Comparison of ENCODE assay signal across 8 cellular contexts in the genomic region with DNA sequence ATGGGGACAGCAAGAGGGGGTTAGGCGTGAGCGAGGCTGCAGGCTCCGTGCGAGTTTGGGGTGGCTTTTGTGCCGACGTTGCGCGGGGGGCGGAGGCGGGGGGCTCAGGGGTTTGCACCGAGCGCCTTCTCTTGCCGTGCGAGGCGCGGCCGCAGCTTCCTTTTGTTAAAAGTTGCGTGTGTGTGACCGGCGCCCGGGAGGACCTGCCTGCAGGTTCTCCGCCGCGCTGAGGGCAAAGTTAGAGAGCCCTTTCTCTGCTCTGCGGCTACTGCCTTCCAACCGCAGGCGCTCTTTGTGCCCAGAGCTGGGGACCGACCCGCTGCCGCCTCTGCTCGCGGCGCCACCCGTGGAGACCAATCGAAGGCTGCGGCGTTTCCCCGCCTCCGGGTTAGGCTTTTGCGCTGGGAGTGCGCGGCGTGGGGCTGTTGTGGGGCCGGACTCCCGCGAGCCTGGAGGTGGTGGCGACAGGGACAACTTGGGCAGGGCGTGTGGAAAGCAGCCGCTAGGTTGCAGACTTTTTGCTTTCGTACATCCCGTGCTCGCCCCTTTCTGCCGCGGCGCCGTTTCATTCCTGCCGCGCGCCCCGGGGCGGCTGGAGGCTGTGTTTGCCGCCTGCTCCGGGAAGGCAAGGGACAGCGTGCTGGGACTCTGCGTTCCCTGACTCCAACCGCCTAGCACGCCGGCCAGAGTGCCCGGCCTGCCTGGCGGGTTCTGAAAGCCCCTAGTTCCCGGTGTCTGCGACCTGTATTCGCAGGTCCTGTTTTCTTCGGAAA. TPM values are rescaled to one million over a fixed set of nuclear protein-coding genes. Genes with fewer than 3 reads are reported as not detected.
A peak's percentile ranks its signal among the peaks of the same experiment; 100 is the strongest.
DNase-seq lines count a peak whose midpoint lies in the region; ATAC-seq, FAIRE-seq and TF ChIP-seq lines count a peak whose summit lies in the region.

No MANE protein-coding gene starts in this region.

- H4K20me1 ChIP-seq in mammary epithelial cell (ENCODE audit: insufficient read depth, low read length) (no peaks in the 10 kb centered on the region), keratinocyte (ENCODE audit: control insufficient read depth, extremely low read depth, insufficient read depth, low read length) (no peaks in the 10 kb centered on the region)

- BruUV-seq in mammary epithelial cell (replicated peaks; lab: Mats Ljungman, UMichigan): no TSS peak

- CTCF ChIA-PET in mammary epithelial cell (lab: Charles Lee; ENCODE audit: low non-redundant PET): no interaction called here

- H3K27ac ChIP-seq in HUES6 (ENCODE audit: low read depth, low read length): no peak overlapping the region
- H3K27ac ChIP-seq in mammary epithelial cell (ENCODE audit: insufficient read depth, low read depth, low read length): no peak overlapping the region
- no peak overlapping the region for H3K27ac ChIP-seq in keratinocyte (ENCODE audit: control insufficient read depth, insufficient read depth, low read length)
- H3K27ac ChIP-seq in skeletal muscle tissue (ENCODE audit: low read depth, low read length): no peak overlapping the region

- peak overlapping the region; percentile 96 for H3K4me2 ChIP-seq in mammary epithelial cell (ENCODE audit: insufficient read depth, low read depth, low read length)
- H3K4me2 ChIP-seq in keratinocyte (ENCODE audit: control insufficient read depth, extremely low read depth, insufficient read depth, low read depth, low read length): peak overlapping the region; percentile 95

- dilution Hi-C loops in mammary epithelial cell (cut with HindIII; ENCODE audit: low sequenced_read_pairs) (no loop called here), keratinocyte (cut with MboI; ENCODE audit: extremely low pct_ligation_motif_present, low sequenced_read_pairs) (no loop called here)

- H3K36me3 ChIP-seq in HUES6 (ENCODE audit: control insufficient read depth, insufficient read depth, low read length): no peaks in the 10 kb centered on the region
- H3K36me3 ChIP-seq in mammary epithelial cell (ENCODE audit: insufficient read depth, low read length): no peaks in the 10 kb centered on the region
- no peaks in the 10 kb centered on the region for H3K36me3 ChIP-seq in keratinocyte (ENCODE audit: control insufficient read depth in 2 of 2, extremely low read depth in 1 of 2, insufficient read depth in 2 of 2, low read length in 2 of 2)
- H3K36me3 ChIP-seq in skeletal muscle tissue (ENCODE audit: control insufficient read depth in 3 of 3, insufficient read depth in 3 of 3, low read length in 3 of 3): no peaks in the 10 kb centered on the region

- 2% methylated on average over 32 of the region's 74 CpGs for WGBS in mammary epithelial cell (ENCODE audit: low coverage, missing lambda C conversion rate)

- ATAC-seq in GM21717 (IDR thresholded peaks at IDR 0.05; ENCODE audit: unreplicated experiment): no peak

- H3K79me2 ChIP-seq in mammary epithelial cell (ENCODE audit: insufficient read depth, low read length) (no peaks in the 10 kb centered on the region), keratinocyte (ENCODE audit: control insufficient read depth, insufficient read depth, low read length) (no peaks in the 10 kb centered on the region)

- H3K9me1 ChIP-seq in keratinocyte (ENCODE audit: control insufficient read depth, extremely low read depth, insufficient read depth, low read length): no peaks in the 10 kb centered on the region

- H3K27me3 ChIP-seq in HUES6 (ENCODE audit: control insufficient read depth, insufficient read depth, low read length) (peaks cover 74% of the 10 kb centered on the region), mammary epithelial cell (ENCODE audit: insufficient read depth, low read length) (peaks cover 27% of the 10 kb centered on the region), keratinocyte (ENCODE audit: control insufficient read depth, extremely low read depth, insufficient read depth, low read length) (peaks cover 40% of the 10 kb centered on the region), skeletal muscle tissue (ENCODE audit: control insufficient read depth in 3 of 3, insufficient read depth in 3 of 3, low read length in 3 of 3) (peaks cover 12 to 47% (median 40%) of the 10 kb centered on the region in 3 donors)

- intact Hi-C loops in mammary epithelial cell (cut with micrococcal nuclease): no loop called here

- H3K4me3 ChIP-seq in GM12875 (ENCODE audit: low read depth, low read length) (peak overlapping the region; percentile 13), HUES6 (ENCODE audit: low read depth, low read length) (peak overlapping the region; percentile 79), mammary epithelial cell (replicated peaks in 1 of 3; ENCODE audit: insufficient read depth in 1 of 3, low read depth in 2 of 3, low read length in 3 of 3) (peak overlapping the region; percentile 33 to 47 (median 43)), keratinocyte (ENCODE audit: control insufficient read depth in 2 of 3, extremely low read depth in 1 of 3, insufficient read depth in 2 of 3, low read depth in 1 of 3, low read length in 3 of 3) (peak overlapping the region; percentile 38 to 68 (median 65)), skeletal muscle tissue (ENCODE audit: low read length in 3 of 3) (peak overlapping the region; percentile 64 to 69 (median 67))

- in situ Hi-C loops in mammary epithelial cell (cut with MboI; ENCODE audit: low sequenced_read_pairs in 2 of 2): no loop called here

- H2AFZ ChIP-seq in mammary epithelial cell (ENCODE audit: low read depth, low read length) (peak overlapping the region; percentile 73), keratinocyte (ENCODE audit: control insufficient read depth, low read length) (peak overlapping the region; percentile 63)

- DNase-seq in A172 (ENCODE audit: low spot score) (peak; percentile 38), SKM-1 treated with dmso at 0.1 percent for 144 hours (lab: John Stamatoyannopoulos, UW; ENCODE audit: unreplicated experiment) (peak; percentile 56), mammary epithelial cell (peak; percentile 21), keratinocyte (ENCODE audit: low read depth, low spot score) (no peak)

- TF ChIP-seq CTCF in GM12875 (IDR thresholded peaks at IDR 0.05; ENCODE audit: borderline replicate concordance, insufficient read depth, low read depth, low read length) (0 out of 2 replicates have a peak, but pooled peaks have one; percentile 14), mammary epithelial cell (conservative IDR thresholded peaks at IDR 0.05 in 1 of 2, IDR thresholded peaks at IDR 0.05 in 1 of 2; ENCODE audit: extremely low read depth in 1 of 2, insufficient read depth in 1 of 2, low read depth in 1 of 2, low read length in 2 of 2) (peak in 1 of 2 donors; percentile 21), keratinocyte (optimal IDR thresholded peaks at IDR 0.05 in 1 of 3, IDR thresholded peaks at IDR 0.05 in 1 of 3, conservative IDR thresholded peaks at IDR 0.05 in 1 of 3; ENCODE audit: extremely low read depth in 1 of 3, insufficient read depth in 2 of 3, low read length in 3 of 3) (peak in 2 of 3 experiments; percentile 18 to 28)

- H3K4me1 ChIP-seq in HUES6 (ENCODE audit: control insufficient read depth, insufficient read depth, low read length): peaks cover 19% of the 10 kb centered on the region
- H3K4me1 ChIP-seq in mammary epithelial cell (ENCODE audit: insufficient read depth, low read length): peaks cover 43% of the 10 kb centered on the region
- H3K4me1 ChIP-seq in keratinocyte (ENCODE audit: control insufficient read depth, extremely low read depth, insufficient read depth, low read length): peaks cover 37% of the 10 kb centered on the region
- H3K4me1 ChIP-seq in skeletal muscle tissue (ENCODE audit: control insufficient read depth in 3 of 3, insufficient read depth in 3 of 3, low read length in 3 of 3): peaks cover 20 to 27% (median 22%) of the 10 kb centered on the region in 3 donors

- no peak for FAIRE-seq in keratinocyte (lab: Jason Lieb, UNC)

- H3K9me3 ChIP-seq in HUES6 (ENCODE audit: control insufficient read depth, insufficient read depth, low read depth, low read length): no peaks in the 10 kb centered on the region
- H3K9me3 ChIP-seq in mammary epithelial cell (replicated peaks; ENCODE audit: insufficient read depth, low read length): no peaks in the 10 kb centered on the region
- no peaks in the 10 kb centered on the region for H3K9me3 ChIP-seq in keratinocyte (ENCODE audit: control insufficient read depth, low read depth, low read length)
- no peaks in the 10 kb centered on the region for H3K9me3 ChIP-seq in skeletal muscle tissue (ENCODE audit: control insufficient read depth in 3 of 3, low read length in 3 of 3)

- H3K9ac ChIP-seq in HUES6 (ENCODE audit: low read length) (peak overlapping the region; percentile 69), mammary epithelial cell (ENCODE audit: insufficient read depth, low read length) (no peak overlapping the region), keratinocyte (ENCODE audit: control insufficient read depth, extremely low read depth, insufficient read depth, low read length) (peak overlapping the region; percentile 18), skeletal muscle tissue (ENCODE audit: low read depth in 1 of 3, low read length in 3 of 3) (peak overlapping the region in 2 of 3 donors; percentile 54 to 63)

RNA-seq across cellular contexts. Expression of a gene that starts 0.8 kb away (rescaled TPM):
- total RNA-seq in A172 (2014; rRNA removed; shearing (Covaris generic)): 5.1 and 10.4 TPM in 2 replicates
- total RNA-seq in mammary epithelial cell: under 1 TPM in 1 of 2 donors, not detected in 1; 0.83 TPM
- polyA plus RNA-seq in mammary epithelial cell: not detected
- polyA minus RNA-seq in mammary epithelial cell: not detected
- 0.01 to 0.03 TPM (median 0.01 TPM) in 3 replicates for polyA plus RNA-seq in keratinocyte
- 0.07 TPM for polyA plus RNA-seq in keratinocyte (2011; ENCODE audit: low read depth)
- polyA plus RNA-seq in keratinocyte (2011; cell fraction: cytosol; rRNA removed): 0.02 and 0.03 TPM in 2 replicates
- 0.05 TPM in 1 of 2 replicates, not detected in the other for polyA plus RNA-seq in keratinocyte (2011; cell fraction: nucleus; rRNA removed)
- polyA plus RNA-seq in keratinocyte (2012; ENCODE audit: low replicate concordance): not detected in 2 replicates
- not detected in 3 replicates for polyA minus RNA-seq in keratinocyte
- not detected for polyA minus RNA-seq in keratinocyte (2011; cell fraction: cytosol; rRNA and poly(A)+ RNA removed)
- not detected in 2 replicates for polyA minus RNA-seq in keratinocyte (2011; cell fraction: nucleus; rRNA and poly(A)+ RNA removed)
- 11.5 TPM for total RNA-seq in skeletal muscle tissue

Comparison
In these comparisons a context has a peak if more than half of its experiments do, and no peak if none do; other contexts are left out.
1. H3K4me3 ChIP-seq: peak in every context shown above with its lines; median percentile 79 in HUES6; 67 in skeletal muscle tissue; 65 in keratinocyte; 43 in mammary epithelial cell; 13 in GM12875.